ENCODE assay signal across 20 cellular contexts in the genomic region with DNA sequence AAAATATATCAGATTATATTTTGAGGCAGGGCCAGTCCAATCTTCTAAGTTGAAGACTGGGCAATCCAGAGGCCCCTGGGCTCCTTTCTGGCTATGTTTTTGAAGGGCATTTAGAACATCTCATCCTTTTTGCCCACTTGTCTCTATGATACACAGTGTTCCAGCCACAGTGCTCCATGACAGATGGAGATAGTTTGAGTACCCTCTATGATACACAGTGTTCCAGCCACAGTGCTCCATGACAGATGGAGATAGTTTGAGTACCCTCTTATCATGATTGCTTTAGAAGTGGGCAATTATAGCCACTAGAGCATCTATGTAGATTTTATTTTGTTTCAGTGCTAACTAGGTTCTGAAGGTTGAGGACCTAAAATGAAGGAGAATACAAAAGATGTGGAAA. TPM values are rescaled to one million over a fixed set of nuclear protein-coding genes. Genes with fewer than 3 reads are reported as not detected.
DNase-seq lines count a peak whose midpoint lies in the region; ATAC-seq, FAIRE-seq and TF ChIP-seq lines count a peak whose summit lies in the region.
"Had no signal": no experiment of that assay in that cellular context is flagged by ENCODE, and none has a peak within 500 bp of the region (broad histone marks: within the 10 kb centered on the region; RNA-seq: fewer than 3 reads in every experiment).

No MANE protein-coding gene starts in this region.

- no peak for DNase-seq in Right ventricle myocardium superior
- DNase-seq in right atrium auricular region (ENCODE audit: low spot score), result no peak
- DNase-seq in NCI-H524 treated with DMSO at 0.1 percent for 48 hours (lab: John Stamatoyannopoulos, UW), result peak; percentile 18
- DNase-seq in left cardiac atrium, result no peak
- DNase-seq in urothelium cell line (ENCODE audit: low spot score), result no peak
- no peak for DNase-seq in small intestine
- no peak for DNase-seq in stimulated activated CD4-positive, alpha-beta T cell treated with anti-CD3 and anti-CD28 coated beads, Interleukin-4, amount 100 ng/mL, for 4 hours
- no peak for DNase-seq in NCI-H1930 (lab: John Stamatoyannopoulos, UW)
- DNase-seq: C1 segment of cervical spinal cord; Caco-2; CD8-positive, alpha-beta T cell; DMS153; DND-41; GOT3; H7 had no signal

- peak overlapping the region in 1 of 2 donors; percentile 36 for H3K27ac ChIP-seq in right atrium auricular region
- H3K27ac ChIP-seq in small intestine (ENCODE audit: low read depth in 1 of 2, low read length in 1 of 2), result no peak overlapping the region

- H3K4me1 ChIP-seq in right atrium auricular region, result peaks cover 0 to 7% of the 10 kb centered on the region in 2 donors
- H3K4me1 ChIP-seq in small intestine (ENCODE audit: control insufficient read depth in 2 of 2, insufficient read depth in 1 of 2, low read depth in 1 of 2, low read length in 1 of 2), result no peaks in the 10 kb centered on the region
- H3K4me1 ChIP-seq: Caco-2 had no signal

- FAIRE-seq in urothelium cell line (lab: Jason Lieb, UNC) (peak; percentile 13), small intestine (lab: Jason Lieb, UNC) (no peak)
- FAIRE-seq: G401.6, GM12892 had no signal

- peaks cover 0 to 8% of the 10 kb centered on the region in 2 donors for H3K9me3 ChIP-seq in right atrium auricular region
- peaks cover 2% of the 10 kb centered on the region for H3K9me3 ChIP-seq in small intestine (ENCODE audit: control insufficient read depth, low read depth)

- H3K27me3 ChIP-seq in right atrium auricular region (no peaks in the 10 kb centered on the region), small intestine (ENCODE audit: control insufficient read depth in 2 of 2, insufficient read depth in 2 of 2, low read length in 2 of 2) (peaks cover 0 to 3% of the 10 kb centered on the region in 2 donors)

- intact Hi-C loops in Right ventricle myocardium superior (cut with DNase I) (no loop called here), left cardiac atrium (cut with DNase I) (no loop called here)

- ATAC-seq in Right ventricle myocardium superior (ENCODE audit: poor library complexity) (peak; percentile 87), left cardiac atrium (peak; percentile 50 to 93)
- ATAC-seq: CD8-positive, alpha-beta T cell had no signal

- H3K4me3 ChIP-seq in right atrium auricular region, result no peak overlapping the region
- no peak overlapping the region for H3K4me3 ChIP-seq in small intestine (ENCODE audit: low read depth in 1 of 2, low read length in 2 of 2)

- no peak for TF ChIP-seq CTCF in right atrium auricular region (IDR thresholded peaks at IDR 0.05)

- H3K36me3 ChIP-seq in right atrium auricular region (no peaks in the 10 kb centered on the region), small intestine (ENCODE audit: control insufficient read depth in 2 of 2, insufficient read depth in 2 of 2, low read length in 2 of 2) (no peaks in the 10 kb centered on the region)

RNA-seq across cellular contexts. Expression of gene A1CF, which starts 33.1 kb away (rescaled TPM):
- total RNA-seq in Right ventricle myocardium superior (0.16 TPM), right atrium auricular region (not detected), left cardiac atrium (not detected)
- polyA plus RNA-seq in small intestine, result 10 to 100 TPM; 11.1 to 31.1 (median 27.0) TPM
- total RNA-seq: A172; A673; CD8-positive, alpha-beta T cell; H7 had no signal
- polyA plus RNA-seq: BJ had no signal
